Comparison of ENCODE assay signal across 8 cellular contexts in genomic region chr16:50368410-50369132, GRCh38. TPM values are rescaled to one million over a fixed set of nuclear protein-coding genes. Genes with fewer than 3 reads are reported as not detected.
DNase-seq lines count a peak whose midpoint lies in the region; FAIRE-seq and TF ChIP-seq lines count a peak whose summit lies in the region.

TSS of gene BRD7 (minus strand) at chr16:50368988. CDS start at chr16:50368774, 214 bp downstream.

- peak within 1 kb of the TSS; percentile 61 for H3K4me3 ChIP-seq in bronchial epithelial cell (ENCODE audit: low read depth, low read length)

- H3K27me3 ChIP-seq in bronchial epithelial cell (ENCODE audit: control insufficient read depth, insufficient read depth, low read length) = no peaks in the 10 kb centered on the region

- peaks cover 6% of the 10 kb centered on the region for H3K36me3 ChIP-seq in bronchial epithelial cell (ENCODE audit: control insufficient read depth, insufficient read depth, low read length)

- DNase-seq in GM10266 (ENCODE audit: extremely low spot score) = peak; percentile 96
- DNase-seq in H4 (ENCODE audit: low spot score) = peak; percentile 25
- DNase-seq in LoVo (ENCODE audit: low spot score) = peak; percentile 68
- DNase-seq in bronchial epithelial cell (ENCODE audit: low read depth) = no peak
- DNase-seq in islet precursor cell = peak; percentile 82
- peak; percentile 40 to 69 (median 50) for DNase-seq in stimulated activated CD4-positive, alpha-beta T cell treated with anti-CD3 and anti-CD28 coated beads, Interleukin-12 subunit alpha, Interleukin-12 subunit beta, amount 100 ng/mL, for 48 hours (ENCODE audit: low read depth in 2 of 3, low spot score in 1 of 3)
- DNase-seq in NCI-H187 (lab: John Stamatoyannopoulos, UW) = no peak

- TF ChIP-seq CTCF in GM10266 (IDR thresholded peaks at IDR 0.05; ENCODE audit: control insufficient read depth, insufficient read depth, low read depth, missing control alignments) (peak; percentile 77), VCaP (conservative IDR thresholded peaks at IDR 0.05) (peak; percentile 77), bronchial epithelial cell (IDR thresholded peaks at IDR 0.05; ENCODE audit: insufficient read depth, low read length, severe bottlenecking) (peak; percentile 42)

- peak within 1 kb of the TSS; percentile 73; the same call in 1 of the 2 replicates for H3K27ac ChIP-seq in VCaP

- no peak for FAIRE-seq in bronchial epithelial cell (lab: Jason Lieb, UNC)

RNA-seq across cellular contexts. Expression of gene BRD7, which starts in this region (rescaled TPM):
- total RNA-seq in H4 (2014; rRNA removed; shearing (Covaris generic)) = 34.7 and 43.8 TPM in 2 replicates
- 33.2 and 64.4 TPM in 2 replicates for total RNA-seq in bronchial epithelial cell

Comparison
In these comparisons a context has a peak if more than half of its experiments do, and no peak if none do; other contexts are left out.
1. DNase-seq: peak in GM10266 (single experiment), H4 (single experiment), LoVo (single experiment), islet precursor cell (single experiment) and stimulated activated CD4-positive, alpha-beta T cell treated with anti-CD3 and anti-CD28 coated beads, Interleukin-12 subunit alpha, Interleukin-12 subunit beta, amount 100 ng/mL, for 48 hours (3 of 3); none in bronchial epithelial cell (single experiment) and NCI-H187 (0 of 2).
2. Peak in every context shown above with its lines, with median percentiles within 50 percentile points of each other: CTCF ChIP-seq.